In genomic region chr1:59705849-59706599, GRCh38 we compare ENCODE assay signal across 14 cellular contexts.
DNase-seq lines count a peak whose midpoint lies in the region; ATAC-seq and TF ChIP-seq lines count a peak whose summit lies in the region.
"Had no signal": no experiment of that assay in that cellular context is flagged by ENCODE, and none has a peak within 500 bp of the region (broad histone marks: within the 10 kb centered on the region; RNA-seq: fewer than 3 reads in every experiment).

No MANE protein-coding gene starts in this region.

- H3K27ac Mint-ChIP-seq in CD4-positive, alpha-beta T cell = no peak overlapping the region

- no peaks in the 10 kb centered on the region for H3K36me3 Mint-ChIP-seq in CD4-positive, alpha-beta T cell (ENCODE audit: low read depth)

- TF ChIP-seq CTCF in AG09309 (IDR thresholded peaks at IDR 0.05; ENCODE audit: control insufficient read depth, insufficient read depth, low read depth, low read length, missing control alignments) (no peak), RWPE2 (IDR thresholded peaks at IDR 0.05; ENCODE audit: poor library complexity, severe bottlenecking) (no peak), fibroblast of pulmonary artery (IDR thresholded peaks at IDR 0.05; ENCODE audit: low read length, missing control alignments) (peak; percentile 1)
- TF ChIP-seq CTCF in CD4-positive, alpha-beta T cell (IDR thresholded peaks at IDR 0.05) = no peak

- no peaks in the 10 kb centered on the region for H3K4me1 Mint-ChIP-seq in CD4-positive, alpha-beta T cell (ENCODE audit: low read depth)

- ATAC-seq in RWPE2 (ENCODE audit: low read depth) = peak; percentile 48
- no peak for ATAC-seq in CD4-positive, alpha-beta T cell (ENCODE audit: poor library complexity)
- ATAC-seq in GM19023 (IDR thresholded peaks at IDR 0.05; ENCODE audit: unreplicated experiment) = no peak

- H3K4me3 ChIP-seq in AG09309 (ENCODE audit: control insufficient read depth, low read depth, low read length) (no peak overlapping the region), RWPE2 (ENCODE audit: severe bottlenecking) (no peak overlapping the region), fibroblast of pulmonary artery (replicated peaks; ENCODE audit: low read depth, low read length) (no peak overlapping the region)
- H3K4me3 ChIP-seq: BLaER1, cardiac muscle cell had no signal

- peak overlapping the region; percentile 46 for H3K27ac ChIP-seq in RWPE2 (ENCODE audit: poor library complexity, severe bottlenecking)
- no peak overlapping the region for H3K27ac ChIP-seq in CD4-positive, alpha-beta T cell (ENCODE audit: low read depth, low read length)
- H3K27ac ChIP-seq: BLaER1, cardiac muscle cell had no signal

- no peak overlapping the region for H3K4me3 Mint-ChIP-seq in CD4-positive, alpha-beta T cell

- CTCF ChIA-PET in CD4-positive, alpha-beta T cell (lab: Charles Lee) = interaction anchor here (0.6 kb wide), 1 partner anchor 63 kb away, joined by 3 read pairs; no protein-coding TSS in a partner anchor

- H3K9me3 Mint-ChIP-seq in CD4-positive, alpha-beta T cell = no peaks in the 10 kb centered on the region

- H3K9me3 ChIP-seq in RWPE2 (ENCODE audit: severe bottlenecking) = no peaks in the 10 kb centered on the region
- no peaks in the 10 kb centered on the region for H3K9me3 ChIP-seq in CD4-positive, alpha-beta T cell (ENCODE audit: control insufficient read depth, low read length)
- H3K9me3 ChIP-seq: BLaER1 had no signal

- POLR2A ChIA-PET in CD4-positive, alpha-beta T cell (lab: Charles Lee) = no interaction called here

- H3K4me1 ChIP-seq in RWPE2 (ENCODE audit: insufficient read depth, poor library complexity, severe bottlenecking) = peaks cover 20% of the 10 kb centered on the region
- H3K4me1 ChIP-seq: BLaER1 had no signal

- H3K27me3 Mint-ChIP-seq in CD4-positive, alpha-beta T cell = no peaks in the 10 kb centered on the region

- DNase-seq in AG09309 (ENCODE audit: low read depth) (peak; percentile 61), RWPE2 (ENCODE audit: low spot score) (no peak), fibroblast of pulmonary artery (ENCODE audit: low read depth) (peak; percentile 96), posterior vena cava (ENCODE audit: low spot score) (peak; percentile 82), T-helper 9 cell (no peak), NCI-H2029 treated with DMSO at 0.1 percent for 48 hours (lab: John Stamatoyannopoulos, UW) (no peak)
- no peak for DNase-seq in CD4-positive, alpha-beta T cell
- DNase-seq: activated CD8-positive, alpha-beta memory T cell treated with anti-CD3 and anti-CD28 coated beads, Interleukin-2, amount 50 U/mL, for 4 hours; NCI-H1048; NK-92 treated with Interleukin-12 subunit alpha and Interleukin-12 subunit beta, amount 100 ng/mL, for 24 hours; stimulated activated CD4-positive, alpha-beta T cell treated with anti-CD3 and anti-CD28 coated beads, Interleukin-2, amount 100 ng/mL, for 48 hours had no signal

- no peaks in the 10 kb centered on the region for H3K36me3 ChIP-seq in RWPE2 (ENCODE audit: low read depth)
- H3K36me3 ChIP-seq: BLaER1, cardiac muscle cell had no signal

- intact Hi-C loops in posterior vena cava (cut with DNase I) = loop anchor here (10.0 kb wide), 2 partner anchors 411 to 951 kb away; partner anchors contain the start of gene FGGY (in 1 of the 2)
- intact Hi-C loops in CD4-positive, alpha-beta T cell (cut with DNase I, micrococcal nuclease) = no loop called here

- H3K27me3 ChIP-seq in RWPE2 (ENCODE audit: insufficient read depth, poor library complexity, severe bottlenecking) = no peaks in the 10 kb centered on the region
- no peaks in the 10 kb centered on the region for H3K27me3 ChIP-seq in CD4-positive, alpha-beta T cell (ENCODE audit: control insufficient read depth, insufficient read depth, low read length)
- H3K27me3 ChIP-seq: BLaER1, cardiac muscle cell had no signal

Comparison
In these comparisons a context has a peak if more than half of its experiments do, and no peak if none do; other contexts are left out.
1. DNase-seq: peak in AG09309 (single experiment), fibroblast of pulmonary artery (single experiment) and posterior vena cava (single experiment); none in RWPE2 (single experiment), CD4-positive, alpha-beta T cell (0 of 10), T-helper 9 cell (single experiment) and NCI-H2029 treated with DMSO at 0.1 percent for 48 hours (single experiment).
2. intact Hi-C loops: an anchor here in posterior vena cava (10.0 kb wide); none called in CD4-positive, alpha-beta T cell.